In genomic region chr4:105632599-105632998, GRCh38 we compare ENCODE assay signal across 20 cellular contexts.
A peak's percentile ranks its signal among the peaks of the same experiment; 100 is the strongest.
DNase-seq lines count a peak whose midpoint lies in the region; ATAC-seq and TF ChIP-seq lines count a peak whose summit lies in the region.
"Had no signal": no experiment of that assay in that cellular context is flagged by ENCODE, and none has a peak within 500 bp of the region (broad histone marks: within the 10 kb centered on the region; RNA-seq: fewer than 3 reads in every experiment).

No MANE protein-coding gene starts in this region.

- H3K4me2 ChIP-seq in Loucy (ENCODE audit: low read depth, low read length, poor library complexity, severe bottlenecking) (no peak overlapping the region), mammary epithelial cell (ENCODE audit: insufficient read depth, low read depth, low read length) (peak overlapping the region; percentile 74)
- H3K4me2 ChIP-seq: A549 had no signal

- dilution Hi-C loops in mammary epithelial cell (cut with HindIII; ENCODE audit: low sequenced_read_pairs): no loop called here

- no peak for DNase-seq in heart right ventricle
- no peak for DNase-seq in left cardiac atrium
- no peak for DNase-seq in mammary epithelial cell
- no peak for DNase-seq in NCI-H128 (lab: John Stamatoyannopoulos, UW; ENCODE audit: unreplicated experiment)
- DNase-seq in NCI-H2029 treated with DMSO at 0.1 percent for 48 hours (lab: John Stamatoyannopoulos, UW): no peak
- DNase-seq: activated CD4-positive, CD25-positive, alpha-beta regulatory T cell treated with anti-CD3 and anti-CD28 coated beads, Interleukin-2, amount 50 U/mL, for 72 hours; activated effector memory CD4-positive, alpha-beta T cell treated with Interleukin-2 at 50 U/mL for 16 hours; HCEC 1CT; IMR-90; lower lobe of right lung; NK-92 treated with Interleukin-12 subunit alpha and Interleukin-12 subunit beta, amount 100 ng/mL, for 24 hours; SIG-M5; spleen; stimulated activated naive CD4-positive, alpha-beta T cell; upper lobe of left lung had no signal

- ATAC-seq in heart right ventricle: no peak
- no peak for ATAC-seq in left cardiac atrium
- no peak for ATAC-seq in HG03135 (IDR thresholded peaks at IDR 0.05; ENCODE audit: unreplicated experiment)
- ATAC-seq in GM18519 (IDR thresholded peaks at IDR 0.05; ENCODE audit: low FRiP score, unreplicated experiment): no peak
- ATAC-seq: A549; natural killer cell treated with Interleukin-12 subunit alpha and Interleukin-12 subunit beta and Interleukin-15 and Interleukin-18, amount 100 ng/mL, for 72 hours had no signal

- H3K9me2 ChIP-seq in Loucy (replicated peaks; ENCODE audit: low read depth, low read length): no peaks in the 10 kb centered on the region

- peaks cover 0 to 53% (median 26%) of the 10 kb centered on the region in 9 donors for H3K4me1 ChIP-seq in heart right ventricle
- no peaks in the 10 kb centered on the region for H3K4me1 ChIP-seq in Loucy (ENCODE audit: insufficient read depth, low read length, poor library complexity, severe bottlenecking)
- H3K4me1 ChIP-seq in mammary epithelial cell (ENCODE audit: insufficient read depth, low read length): peaks cover 42% of the 10 kb centered on the region
- H3K4me1 ChIP-seq: A549 had no signal

- intact Hi-C loops in heart right ventricle (cut with DNase I) (loop anchor here in 1 of 10 donors (10.0 kb wide), 1 partner anchor 108 kb away; no protein-coding TSS in a partner anchor), left cardiac atrium (cut with DNase I) (no loop called here), mammary epithelial cell (cut with micrococcal nuclease) (no loop called here)

- H3K36me3 ChIP-seq in heart right ventricle (no peaks in the 10 kb centered on the region), Loucy (ENCODE audit: insufficient read depth, low read length) (no peaks in the 10 kb centered on the region), mammary epithelial cell (ENCODE audit: insufficient read depth, low read length) (no peaks in the 10 kb centered on the region)
- H3K36me3 ChIP-seq: lower lobe of right lung, spleen, upper lobe of left lung had no signal

- CTCF ChIA-PET in mammary epithelial cell (lab: Charles Lee; ENCODE audit: low non-redundant PET): no interaction called here

- no peaks in the 10 kb centered on the region for H3K9me3 ChIP-seq in heart right ventricle
- no peaks in the 10 kb centered on the region for H3K9me3 ChIP-seq in Loucy (ENCODE audit: insufficient read depth, low read depth, low read length)
- no peaks in the 10 kb centered on the region for H3K9me3 ChIP-seq in mammary epithelial cell (replicated peaks; ENCODE audit: insufficient read depth, low read length)
- H3K9me3 ChIP-seq: A549, lower lobe of right lung, spleen, upper lobe of left lung had no signal

- WGBS in heart right ventricle, 2 donors: 85 to 86% methylated on average over 3 of the region's 3 CpGs
- WGBS in mammary epithelial cell (ENCODE audit: low coverage, missing lambda C conversion rate): 78% methylated on average over 3 of the region's 3 CpGs

- H3K27me3 ChIP-seq in heart right ventricle: peaks cover 0 to 3% (median 0%) of the 10 kb centered on the region in 7 donors
- H3K27me3 ChIP-seq in Loucy (ENCODE audit: insufficient read depth, low read length, poor library complexity, severe bottlenecking): no peaks in the 10 kb centered on the region
- no peaks in the 10 kb centered on the region for H3K27me3 ChIP-seq in mammary epithelial cell (ENCODE audit: insufficient read depth, low read length)
- H3K27me3 ChIP-seq: spleen, upper lobe of left lung had no signal

- peak overlapping the region in 6 of 10 donors; percentile 6 to 70 (median 52) for H3K27ac ChIP-seq in heart right ventricle
- H3K27ac ChIP-seq in mammary epithelial cell (ENCODE audit: insufficient read depth, low read depth, low read length): no peak overlapping the region
- H3K27ac ChIP-seq: A549, lower lobe of right lung, spleen had no signal

- in situ Hi-C loops in mammary epithelial cell (cut with MboI; ENCODE audit: low sequenced_read_pairs in 2 of 2): no loop called here

- no peak overlapping the region for H2AFZ ChIP-seq in Loucy (ENCODE audit: low read length)
- peak overlapping the region; percentile 39 for H2AFZ ChIP-seq in mammary epithelial cell (ENCODE audit: low read depth, low read length)

- H3F3A ChIP-seq in Loucy (ENCODE audit: low read depth): no peaks in the 10 kb centered on the region

- BruUV-seq in mammary epithelial cell (replicated peaks; lab: Mats Ljungman, UMichigan): no TSS peak

- no peaks in the 10 kb centered on the region for H4K20me1 ChIP-seq in Loucy (ENCODE audit: insufficient read depth, low read length, poor library complexity, severe bottlenecking)
- H4K20me1 ChIP-seq in mammary epithelial cell (ENCODE audit: insufficient read depth, low read length): no peaks in the 10 kb centered on the region

- H3K9ac ChIP-seq in Loucy (ENCODE audit: low read depth, low read length, poor library complexity, severe bottlenecking): no peak overlapping the region
- peak overlapping the region; percentile 16 for H3K9ac ChIP-seq in mammary epithelial cell (ENCODE audit: insufficient read depth, low read length)

- H3K79me2 ChIP-seq in Loucy (ENCODE audit: insufficient read depth, low read length) (no peaks in the 10 kb centered on the region), mammary epithelial cell (ENCODE audit: insufficient read depth, low read length) (no peaks in the 10 kb centered on the region)

- H3K4me3 ChIP-seq in heart right ventricle (no peak overlapping the region), Loucy (ENCODE audit: low read length, poor library complexity, severe bottlenecking) (no peak overlapping the region), mammary epithelial cell (replicated peaks in 1 of 3; ENCODE audit: insufficient read depth in 1 of 3, low read depth in 2 of 3, low read length in 3 of 3) (no peak overlapping the region)
- H3K4me3 ChIP-seq: A549, lower lobe of right lung, spleen, upper lobe of left lung had no signal

- TF ChIP-seq CTCF in heart right ventricle (IDR thresholded peaks at IDR 0.05): no peak
- TF ChIP-seq CTCF in Loucy (conservative IDR thresholded peaks at IDR 0.05; ENCODE audit: low read length): peak; percentile 27
- TF ChIP-seq CTCF in mammary epithelial cell (conservative IDR thresholded peaks at IDR 0.05 in 1 of 2, IDR thresholded peaks at IDR 0.05 in 1 of 2; ENCODE audit: extremely low read depth in 1 of 2, insufficient read depth in 1 of 2, low read depth in 1 of 2, low read length in 2 of 2): peak in 1 of 2 donors; percentile 18
